In the genomic region with DNA sequence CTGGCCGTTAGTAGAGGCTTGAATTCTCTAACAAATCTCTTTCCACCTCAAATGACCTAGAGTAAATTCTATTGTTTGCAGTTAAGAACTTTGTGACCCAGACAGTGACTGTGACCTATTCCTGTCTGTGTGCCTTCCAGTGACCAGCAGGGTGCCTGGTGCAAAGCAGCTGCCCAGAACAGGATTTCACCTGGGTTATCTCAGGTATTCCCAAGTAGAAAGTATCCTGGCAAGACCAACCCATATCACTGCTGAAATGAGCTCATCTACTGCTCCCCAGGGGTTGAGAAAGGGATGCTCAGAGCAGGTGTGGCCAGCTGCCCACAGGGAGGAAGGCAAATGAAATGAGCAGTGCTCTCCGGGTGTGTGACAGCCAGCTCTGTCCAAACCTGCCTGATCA, we compare ENCODE assay signal across 2 cellular contexts.
A peak's percentile ranks its signal among the peaks of the same experiment; 100 is the strongest.
TF ChIP-seq lines count a peak whose summit lies in the region.

No MANE protein-coding gene starts in this region.

TF ChIP-seq in GM23338, 12 proteins besides CTCF, POLR2A, EP300 and RAD21:
- TF ChIP-seq EZH2phosphoT487 (IDR thresholded peaks at IDR 0.05; ENCODE audit: unreplicated experiment) (no peak), NANOG (IDR thresholded peaks at IDR 0.05; ENCODE audit: borderline replicate concordance) (no peak), CREB1 (CRISPR knock-in tag; IDR thresholded peaks at IDR 0.05; ENCODE audit: low read depth) (no peak), JUNB (IDR thresholded peaks at IDR 0.05; ENCODE audit: unreplicated experiment) (no peak), STAT1 (IDR thresholded peaks at IDR 0.05; ENCODE audit: unreplicated experiment) (no peak), ZNF331 (CRISPR knock-in tag; IDR thresholded peaks at IDR 0.05; ENCODE audit: low read depth) (no peak), POLR2AphosphoS5 (IDR thresholded peaks at IDR 0.05; ENCODE audit: low read depth) (no peak), ETS1 (IDR thresholded peaks at IDR 0.05) (no peak)
- TF ChIP-seq, protein P1, sequence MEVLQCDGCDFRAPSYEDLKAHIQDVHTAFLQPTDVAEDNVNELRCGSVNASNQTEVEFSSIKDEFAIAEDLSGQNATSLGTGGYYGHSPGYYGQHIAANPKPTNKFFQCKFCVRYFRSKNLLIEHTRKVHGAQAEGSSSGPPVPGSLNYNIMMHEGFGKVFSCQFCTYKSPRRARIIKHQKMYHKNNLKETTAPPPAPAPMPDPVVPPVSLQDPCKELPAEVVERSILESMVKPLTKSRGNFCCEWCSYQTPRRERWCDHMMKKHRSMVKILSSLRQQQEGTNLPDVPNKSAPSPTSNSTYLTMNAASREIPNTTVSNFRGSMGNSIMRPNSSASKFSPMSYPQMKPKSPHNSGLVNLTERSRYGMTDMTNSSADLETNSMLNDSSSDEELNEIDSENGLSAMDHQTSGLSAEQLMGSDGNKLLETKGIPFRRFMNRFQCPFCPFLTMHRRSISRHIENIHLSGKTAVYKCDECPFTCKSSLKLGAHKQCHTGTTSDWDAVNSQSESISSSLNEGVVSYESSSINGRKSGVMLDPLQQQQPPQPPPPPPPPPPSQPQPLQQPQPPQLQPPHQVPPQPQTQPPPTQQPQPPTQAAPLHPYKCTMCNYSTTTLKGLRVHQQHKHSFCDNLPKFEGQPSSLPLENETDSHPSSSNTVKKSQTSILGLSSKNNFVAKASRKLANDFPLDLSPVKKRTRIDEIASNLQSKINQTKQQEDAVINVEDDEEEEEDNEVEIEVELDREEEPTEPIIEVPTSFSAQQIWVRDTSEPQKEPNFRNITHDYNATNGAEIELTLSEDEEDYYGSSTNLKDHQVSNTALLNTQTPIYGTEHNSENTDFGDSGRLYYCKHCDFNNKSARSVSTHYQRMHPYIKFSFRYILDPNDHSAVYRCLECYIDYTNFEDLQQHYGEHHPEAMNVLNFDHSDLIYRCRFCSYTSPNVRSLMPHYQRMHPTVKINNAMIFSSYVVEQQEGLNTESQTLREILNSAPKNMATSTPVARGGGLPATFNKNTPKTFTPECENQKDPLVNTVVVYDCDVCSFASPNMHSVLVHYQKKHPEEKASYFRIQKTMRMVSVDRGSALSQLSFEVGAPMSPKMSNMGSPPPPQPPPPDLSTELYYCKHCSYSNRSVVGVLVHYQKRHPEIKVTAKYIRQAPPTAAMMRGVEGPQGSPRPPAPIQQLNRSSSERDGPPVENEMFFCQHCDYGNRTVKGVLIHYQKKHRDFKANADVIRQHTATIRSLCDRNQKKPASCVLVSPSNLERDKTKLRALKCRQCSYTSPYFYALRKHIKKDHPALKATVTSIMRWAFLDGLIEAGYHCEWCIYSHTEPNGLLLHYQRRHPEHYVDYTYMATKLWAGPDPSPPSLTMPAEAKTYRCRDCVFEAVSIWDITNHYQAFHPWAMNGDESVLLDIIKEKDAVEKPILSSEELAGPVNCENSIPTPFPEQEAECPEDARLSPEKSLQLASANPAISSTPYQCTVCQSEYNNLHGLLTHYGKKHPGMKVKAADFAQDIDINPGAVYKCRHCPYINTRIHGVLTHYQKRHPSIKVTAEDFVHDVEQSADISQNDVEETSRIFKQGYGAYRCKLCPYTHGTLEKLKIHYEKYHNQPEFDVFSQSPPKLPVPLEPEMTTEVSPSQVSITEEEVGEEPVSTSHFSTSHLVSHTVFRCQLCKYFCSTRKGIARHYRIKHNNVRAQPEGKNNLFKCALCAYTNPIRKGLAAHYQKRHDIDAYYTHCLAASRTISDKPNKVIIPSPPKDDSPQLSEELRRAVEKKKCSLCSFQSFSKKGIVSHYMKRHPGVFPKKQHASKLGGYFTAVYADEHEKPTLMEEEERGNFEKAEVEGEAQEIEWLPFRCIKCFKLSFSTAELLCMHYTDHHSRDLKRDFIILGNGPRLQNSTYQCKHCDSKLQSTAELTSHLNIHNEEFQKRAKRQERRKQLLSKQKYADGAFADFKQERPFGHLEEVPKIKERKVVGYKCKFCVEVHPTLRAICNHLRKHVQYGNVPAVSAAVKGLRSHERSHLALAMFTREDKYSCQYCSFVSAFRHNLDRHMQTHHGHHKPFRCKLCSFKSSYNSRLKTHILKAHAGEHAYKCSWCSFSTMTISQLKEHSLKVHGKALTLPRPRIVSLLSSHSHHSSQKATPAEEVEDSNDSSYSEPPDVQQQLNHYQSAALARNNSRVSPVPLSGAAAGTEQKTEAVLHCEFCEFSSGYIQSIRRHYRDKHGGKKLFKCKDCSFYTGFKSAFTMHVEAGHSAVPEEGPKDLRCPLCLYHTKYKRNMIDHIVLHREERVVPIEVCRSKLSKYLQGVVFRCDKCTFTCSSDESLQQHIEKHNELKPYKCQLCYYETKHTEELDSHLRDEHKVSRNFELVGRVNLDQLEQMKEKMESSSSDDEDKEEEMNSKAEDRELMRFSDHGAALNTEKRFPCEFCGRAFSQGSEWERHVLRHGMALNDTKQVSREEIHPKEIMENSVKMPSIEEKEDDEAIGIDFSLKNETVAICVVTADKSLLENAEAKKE (CRISPR knock-in tag; IDR thresholded peaks at IDR 0.05), result no peak
- TF ChIP-seq, protein P2, sequence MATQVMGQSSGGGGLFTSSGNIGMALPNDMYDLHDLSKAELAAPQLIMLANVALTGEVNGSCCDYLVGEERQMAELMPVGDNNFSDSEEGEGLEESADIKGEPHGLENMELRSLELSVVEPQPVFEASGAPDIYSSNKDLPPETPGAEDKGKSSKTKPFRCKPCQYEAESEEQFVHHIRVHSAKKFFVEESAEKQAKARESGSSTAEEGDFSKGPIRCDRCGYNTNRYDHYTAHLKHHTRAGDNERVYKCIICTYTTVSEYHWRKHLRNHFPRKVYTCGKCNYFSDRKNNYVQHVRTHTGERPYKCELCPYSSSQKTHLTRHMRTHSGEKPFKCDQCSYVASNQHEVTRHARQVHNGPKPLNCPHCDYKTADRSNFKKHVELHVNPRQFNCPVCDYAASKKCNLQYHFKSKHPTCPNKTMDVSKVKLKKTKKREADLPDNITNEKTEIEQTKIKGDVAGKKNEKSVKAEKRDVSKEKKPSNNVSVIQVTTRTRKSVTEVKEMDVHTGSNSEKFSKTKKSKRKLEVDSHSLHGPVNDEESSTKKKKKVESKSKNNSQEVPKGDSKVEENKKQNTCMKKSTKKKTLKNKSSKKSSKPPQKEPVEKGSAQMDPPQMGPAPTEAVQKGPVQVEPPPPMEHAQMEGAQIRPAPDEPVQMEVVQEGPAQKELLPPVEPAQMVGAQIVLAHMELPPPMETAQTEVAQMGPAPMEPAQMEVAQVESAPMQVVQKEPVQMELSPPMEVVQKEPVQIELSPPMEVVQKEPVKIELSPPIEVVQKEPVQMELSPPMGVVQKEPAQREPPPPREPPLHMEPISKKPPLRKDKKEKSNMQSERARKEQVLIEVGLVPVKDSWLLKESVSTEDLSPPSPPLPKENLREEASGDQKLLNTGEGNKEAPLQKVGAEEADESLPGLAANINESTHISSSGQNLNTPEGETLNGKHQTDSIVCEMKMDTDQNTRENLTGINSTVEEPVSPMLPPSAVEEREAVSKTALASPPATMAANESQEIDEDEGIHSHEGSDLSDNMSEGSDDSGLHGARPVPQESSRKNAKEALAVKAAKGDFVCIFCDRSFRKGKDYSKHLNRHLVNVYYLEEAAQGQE (IDR thresholded peaks at IDR 0.05; ENCODE audit: unreplicated experiment), result no peak

TF ChIP-seq in liver, 16 proteins besides CTCF, POLR2A, EP300 and RAD21:
- TF ChIP-seq NR2F2 (IDR thresholded peaks at IDR 0.05) (no peak), ATF3 (IDR thresholded peaks at IDR 0.05) (no peak), HNF4G (IDR thresholded peaks at IDR 0.05) (no peak), FOXA2 (IDR thresholded peaks at IDR 0.05) (no peak), HNF4A (conservative IDR thresholded peaks at IDR 0.05) (peak; percentile 18 to 57), RXRA (IDR thresholded peaks at IDR 0.05) (peak; percentile 71 to 88), EGR1 (IDR thresholded peaks at IDR 0.05; ENCODE audit: low read depth in 2 of 2) (no peak), JUND (IDR thresholded peaks at IDR 0.05) (no peak), TAF1 (conservative IDR thresholded peaks at IDR 0.05) (no peak)
- TF ChIP-seq, protein P2 (IDR thresholded peaks at IDR 0.05), result no peak
